Comparison of ENCODE assay signal across 17 cellular contexts in the genomic region with DNA sequence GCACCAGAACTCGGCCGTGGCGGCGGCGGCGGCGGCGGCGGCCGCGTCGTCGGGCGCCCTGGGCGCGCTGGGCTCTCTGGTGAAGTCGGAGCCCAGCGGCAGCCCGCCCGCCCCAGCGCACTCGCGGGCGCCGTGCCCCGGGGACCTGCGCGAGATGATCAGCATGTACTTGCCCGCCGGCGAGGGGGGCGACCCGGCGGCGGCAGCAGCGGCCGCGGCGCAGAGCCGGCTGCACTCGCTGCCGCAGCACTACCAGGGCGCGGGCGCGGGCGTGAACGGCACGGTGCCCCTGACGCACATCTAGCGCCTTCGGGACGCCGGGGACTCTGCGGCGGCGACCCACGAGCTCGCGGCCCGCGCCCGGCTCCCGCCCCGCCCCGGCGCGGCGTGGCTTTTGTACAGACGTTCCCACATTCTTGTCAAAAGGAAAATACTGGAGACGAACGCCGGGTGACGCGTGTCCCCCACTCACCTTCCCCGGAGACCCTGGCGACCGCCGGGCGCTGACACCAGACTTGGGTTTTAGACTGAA. TPM values are rescaled to one million over a fixed set of nuclear protein-coding genes. Genes with fewer than 3 reads are reported as not detected.
A peak's percentile ranks its signal among the peaks of the same experiment; 100 is the strongest.
DNase-seq lines count a peak whose midpoint lies in the region; ATAC-seq and TF ChIP-seq lines count a peak whose summit lies in the region.
"Had no signal": no experiment of that assay in that cellular context is flagged by ENCODE, and none has a peak within 500 bp of the region (broad histone marks: within the 10 kb centered on the region; RNA-seq: fewer than 3 reads in every experiment).

No MANE protein-coding gene starts in this region.

- H3K36me3 ChIP-seq in HUES48 (ENCODE audit: control insufficient read depth, insufficient read depth, low read length) (no peaks in the 10 kb centered on the region), neuron (ENCODE audit: insufficient read depth, low read length) (peaks cover 12% of the 10 kb centered on the region)

- no peak overlapping the region for H3K9ac ChIP-seq in HUES48 (ENCODE audit: low read depth, low read length)

- TF ChIP-seq CTCF in dorsolateral prefrontal cortex (IDR thresholded peaks at IDR 0.05 in 54 of 56, conservative IDR thresholded peaks at IDR 0.05 in 2 of 56; ENCODE audit: low read depth in 1 of 56, partially characterized antibody in 56 of 56) = no peak

- peaks cover 17% of the 10 kb centered on the region for H3K4me1 ChIP-seq in HUES48 (ENCODE audit: control insufficient read depth, insufficient read depth, low read length)
- H3K4me1 ChIP-seq in neuron (ENCODE audit: insufficient read depth, low read length) = peaks cover 27% of the 10 kb centered on the region

- POLR2A ChIA-PET in activated CD4-positive, alpha-beta T cell treated with anti-CD3 and anti-CD28 coated beads for 36 hours (lab: Charles Lee) = no interaction called here

- H3K4me3 ChIP-seq in HUES48 (ENCODE audit: low read depth, low read length) (peak overlapping the region; percentile 17; the same call in 1 of the 2 replicates), dorsolateral prefrontal cortex (peak overlapping the region in 55 of 59 donors; percentile 5 to 61 (median 41)), neuron (ENCODE audit: low read length) (peak overlapping the region; percentile 99)
- H3K4me3 ChIP-seq: GM12878 had no signal

- intact Hi-C loops in activated CD4-positive, alpha-beta T cell treated with anti-CD3 and anti-CD28 coated beads for 36 hours (cut with DNase I, micrococcal nuclease) = no loop called here
- intact Hi-C loops in dorsolateral prefrontal cortex (cut with DNase I) = loop anchor here in 1 of 2 donors (10.0 kb wide), 1 partner anchor 94 kb away; no protein-coding TSS in a partner anchor

- no peak overlapping the region for H3K27ac Mint-ChIP-seq in activated CD4-positive, alpha-beta T cell treated with anti-CD3 and anti-CD28 coated beads for 36 hours
- H3K27ac Mint-ChIP-seq: memory B cell had no signal

- H3K27me3 Mint-ChIP-seq in activated CD4-positive, alpha-beta T cell treated with anti-CD3 and anti-CD28 coated beads for 36 hours = peaks cover 51% of the 10 kb centered on the region

- peaks cover 18% of the 10 kb centered on the region for H3K36me3 Mint-ChIP-seq in activated CD4-positive, alpha-beta T cell treated with anti-CD3 and anti-CD28 coated beads for 36 hours (ENCODE audit: low read depth)
- H3K36me3 Mint-ChIP-seq: memory B cell had no signal

- H3K27me3 ChIP-seq in HUES48 (ENCODE audit: control insufficient read depth, insufficient read depth, low read length) = peaks cover 83% of the 10 kb centered on the region
- peaks cover 4 to 95% (median 84%) of the 10 kb centered on the region in 45 donors for H3K27me3 ChIP-seq in dorsolateral prefrontal cortex
- no peaks in the 10 kb centered on the region for H3K27me3 ChIP-seq in neuron (ENCODE audit: insufficient read depth, low read length)

- H3K9me3 Mint-ChIP-seq in activated CD4-positive, alpha-beta T cell treated with anti-CD3 and anti-CD28 coated beads for 36 hours (ENCODE audit: low read depth) = peaks cover 6% of the 10 kb centered on the region
- H3K9me3 Mint-ChIP-seq: memory B cell had no signal

- no peak for DNase-seq in activated CD4-positive, alpha-beta T cell treated with anti-CD3 and anti-CD28 coated beads for 36 hours
- no peak for DNase-seq in activated CD4-positive, alpha-beta T cell treated with anti-CD3 and anti-CD28 coated beads for 4 hours
- DNase-seq in dorsolateral prefrontal cortex = no peak
- no peak for DNase-seq in NCI-H524 treated with DMSO at 0.1 percent for 48 hours (lab: John Stamatoyannopoulos, UW)
- DNase-seq in NCI-H2171 (lab: John Stamatoyannopoulos, UW) = no peak
- DNase-seq: activated CD4-positive, CD25-positive, alpha-beta regulatory T cell; activated naive CD4-positive, alpha-beta T cell treated with Interleukin-2 at 50 U/mL for 16 hours; DND-41; KG1; stimulated activated CD4-positive, alpha-beta T cell treated with anti-CD3 and anti-CD28 coated beads, Interleukin-1b, Interleukin-23, amount 100 ng/mL, for 48 hours had no signal

- CTCF ChIA-PET in activated CD4-positive, alpha-beta T cell treated with anti-CD3 and anti-CD28 coated beads for 36 hours (lab: Charles Lee) = no interaction called here

- no peak for ATAC-seq in activated CD4-positive, alpha-beta T cell treated with anti-CD3 and anti-CD28 coated beads for 36 hours
- no peak for ATAC-seq in GM21360 (IDR thresholded peaks at IDR 0.05; ENCODE audit: unreplicated experiment)
- ATAC-seq: GM12878 had no signal

- H3K27ac ChIP-seq in HUES48 (ENCODE audit: low read depth, low read length) (no peak overlapping the region), dorsolateral prefrontal cortex (peak overlapping the region in 40 of 59 donors; percentile 0 to 78 (median 48))

- H3K9me3 ChIP-seq in HUES48 (ENCODE audit: control insufficient read depth, insufficient read depth, low read length) (no peaks in the 10 kb centered on the region), neuron (ENCODE audit: low read length) (no peaks in the 10 kb centered on the region)

- H3K4me1 Mint-ChIP-seq in activated CD4-positive, alpha-beta T cell treated with anti-CD3 and anti-CD28 coated beads for 36 hours = peaks cover 11% of the 10 kb centered on the region
- H3K4me1 Mint-ChIP-seq: memory B cell had no signal

- H2AFZ ChIP-seq in neuron (ENCODE audit: low read depth, low read length) = no peak overlapping the region

- peak overlapping the region; percentile 4 for H3K4me3 Mint-ChIP-seq in activated CD4-positive, alpha-beta T cell treated with anti-CD3 and anti-CD28 coated beads for 36 hours
- H3K4me3 Mint-ChIP-seq: memory B cell had no signal

RNA-seq across cellular contexts. Expression of a gene that starts 1.6 kb away (rescaled TPM):
- not detected for total RNA-seq in activated CD4-positive, alpha-beta T cell treated with anti-CD3 and anti-CD28 coated beads for 36 hours
- total RNA-seq in dorsolateral prefrontal cortex = 1 to 10 TPM; 1.9 to 8.0 (median 4.2) TPM
- total RNA-seq: fibroblast of lung, GM12878, SK-MEL-5 had no signal

Comparison
In these comparisons a context has a peak if more than half of its experiments do, and no peak if none do; other contexts are left out.
1. H3K4me3 ChIP-seq: peak in every context shown above with its lines; median percentile 99 in neuron; 41 in dorsolateral prefrontal cortex; 17 in HUES48.